ENCODE assay signal across 37 cellular contexts in genomic region chr4:2578106-2578505, GRCh38.
"Had no signal": no experiment of that assay in that cellular context is flagged by ENCODE, and none has a peak within 500 bp of the region (broad histone marks: within the 10 kb centered on the region; RNA-seq: fewer than 3 reads in every experiment).

No MANE protein-coding gene starts in this region.

- H3K9me3 Mint-ChIP-seq: activated B cell treated with CpG ODN at 0.5 μM for 24 hours; activated T-cell treated with anti-CD3 and anti-CD28 coated beads, Interleukin-2, amount 50 U/mL, for 4 hours had no signal

- FAIRE-seq: bronchial epithelial cell had no signal

- H3K27ac ChIP-seq: adrenal gland, Peyer's patch, VCaP had no signal

- H3K27me3 Mint-ChIP-seq: activated B cell treated with CpG ODN at 0.5 μM for 24 hours; activated CD4-positive, alpha-beta memory T cell treated with anti-CD3 and anti-CD28 coated beads for 36 hours; brain; T-cell had no signal

- ATAC-seq: activated naive CD4-positive, alpha-beta T cell treated with anti-CD3 and anti-CD28 coated beads, Interleukin-2, amount 50 U/mL, for 72 hours; activated T-cell treated with anti-CD3 and anti-CD28 coated beads, Interleukin-2, amount 50 U/mL, for 4 hours; PC-3; SK-N-SH treated with all-trans-retinoic acid at 6 μM for 48 hours; T-cell had no signal

- H3K4me3 ChIP-seq: adrenal gland, MG63, Peyer's patch had no signal

- H3K9me3 ChIP-seq: MG63, Peyer's patch had no signal

- H3K4me3 Mint-ChIP-seq: activated B cell treated with CpG ODN at 0.5 μM for 24 hours; activated CD4-positive, alpha-beta memory T cell treated with anti-CD3 and anti-CD28 coated beads for 36 hours; activated naive CD4-positive, alpha-beta T cell treated with anti-CD3 and anti-CD28 coated beads for 36 hours; activated T-cell treated with anti-CD3 and anti-CD28 coated beads, Interleukin-2, amount 50 U/mL, for 4 hours; activated T-helper 1 cell treated with anti-CD3 and anti-CD28 coated beads, Interleukin-12 subunit alpha, Interleukin-12 subunit beta, Interleukin-2, Interleukin-4 antibody, amounts not matched to agents 30 ng/mL and 10 ng/mL and 1 ng/mL, durations not matched to agents 14 hours and 24 hours and 36 hours; brain; T-cell had no signal

- H3K27ac Mint-ChIP-seq: activated B cell treated with CpG ODN at 0.5 μM for 24 hours; activated CD4-positive, alpha-beta memory T cell treated with anti-CD3 and anti-CD28 coated beads for 36 hours; activated naive CD4-positive, alpha-beta T cell treated with anti-CD3 and anti-CD28 coated beads for 36 hours; activated naive CD4-positive, alpha-beta T cell treated with anti-CD3 and anti-CD28 coated beads, Interleukin-2, amount 50 U/mL, for 72 hours; activated T-helper 1 cell treated with anti-CD3 and anti-CD28 coated beads, Interleukin-12 subunit alpha, Interleukin-12 subunit beta, Interleukin-2, Interleukin-4 antibody, amounts not matched to agents 30 ng/mL and 10 ng/mL and 1 ng/mL, durations not matched to agents 14 hours and 24 hours and 36 hours; brain; T-cell had no signal

- DNase-seq: activated B cell treated with CpG ODN at 0.5 μM for 24 hours; activated CD4-positive, alpha-beta memory T cell treated with anti-CD3 and anti-CD28 coated beads for 36 hours; activated CD4-positive, alpha-beta T cell treated with anti-CD3 and anti-CD28 coated beads for 4 hours; activated CD4-positive, alpha-beta T cell treated with anti-CD3 and anti-CD28 coated beads, Interleukin-2, amount 50 U/mL, for 1 hour; activated CD4-positive, CD25-positive, alpha-beta regulatory T cell treated with anti-CD3 and anti-CD28 coated beads, Interleukin-2, amount 50 U/mL, for 72 hours; activated CD8-positive, alpha-beta memory T cell treated with anti-CD3 and anti-CD28 coated beads, Interleukin-2, amount 50 U/mL, for 4 hours; activated gamma-delta T cell treated with Interleukin-2 at 50 U/mL for 16 hours; activated naive CD4-positive, alpha-beta T cell treated with anti-CD3 and anti-CD28 coated beads for 36 hours; activated T-cell treated with anti-CD3 and anti-CD28 coated beads for 4 hours; activated T-cell treated with anti-CD3 and anti-CD28 coated beads, Interleukin-2, amount 50 U/mL, for 4 hours; adrenal gland; caudate nucleus; Kasumi-1; KG1; MG63; NCI-H1048; NCI-H1105 treated with DMSO at 0.1 percent for 48 hours; NCI-H1436 treated with DMSO at 0.1 percent for 48 hours; NCI-H1694 treated with DMSO at 0.1 percent for 48 hours; NCI-H2029; NCI-H510A; NCI-H526; NCI-H748 treated with DMSO at 0.1 percent for 48 hours; NK-92 treated with Interleukin-12 subunit alpha and Interleukin-12 subunit beta, amount 100 ng/mL, for 24 hours; PC-3; Peyer's patch; RPMI8226; SIG-M5; T-cell; T-helper 2 cell; T-helper 9 cell had no signal
